ENCODE assay signal across 1 cellular context in the genomic region with DNA sequence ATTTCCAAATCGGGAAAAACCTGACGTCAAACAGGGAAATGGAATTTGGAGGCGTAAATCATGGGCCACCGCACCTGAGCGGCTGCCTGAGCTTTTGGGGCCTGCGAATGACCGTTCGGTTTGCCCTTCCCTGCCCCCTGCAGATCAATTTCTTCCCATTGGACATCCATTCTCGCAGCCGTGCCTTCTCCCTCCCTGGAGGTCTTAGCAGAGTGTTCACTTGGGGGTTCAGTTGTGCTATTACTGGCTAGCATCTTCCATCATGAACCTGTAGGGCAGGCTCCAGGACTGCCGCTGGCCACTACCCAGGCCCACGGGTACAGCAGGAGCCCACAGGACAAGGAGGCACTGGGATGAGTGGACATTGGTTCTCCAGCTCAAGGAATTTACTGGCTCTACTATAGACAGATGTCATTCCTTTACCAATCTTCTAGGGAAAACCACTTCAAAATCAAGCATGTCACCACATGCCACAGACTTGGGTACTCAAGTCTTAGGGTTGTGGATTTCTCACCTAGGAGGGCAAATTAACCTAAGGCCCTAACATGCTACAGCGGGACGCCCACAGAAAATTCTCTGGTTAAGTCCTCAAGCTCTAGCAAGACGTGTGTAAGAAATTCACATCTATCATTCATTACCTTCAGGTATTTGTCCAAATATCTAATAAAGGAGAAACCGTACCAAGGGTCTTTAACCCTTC.
TF ChIP-seq lines count a peak whose summit lies in the region.

No MANE protein-coding gene starts in this region.

TF ChIP-seq in WTC11, 78 proteins besides CTCF, POLR2A, EP300 and RAD21:
- TF ChIP-seq ZNF423 (CRISPR knock-in tag; IDR thresholded peaks at IDR 0.05) (no peak), ATF1 (CRISPR knock-in tag; IDR thresholded peaks at IDR 0.05) (no peak), NFE2L1 (CRISPR knock-in tag; IDR thresholded peaks at IDR 0.05) (no peak), RORB (CRISPR knock-in tag; IDR thresholded peaks at IDR 0.05) (no peak), CBFB (CRISPR knock-in tag; IDR thresholded peaks at IDR 0.05; ENCODE audit: low read depth) (no peak), OVOL2 (CRISPR knock-in tag; IDR thresholded peaks at IDR 0.05; ENCODE audit: borderline replicate concordance) (no peak), CREB1 (CRISPR knock-in tag; IDR thresholded peaks at IDR 0.05) (no peak), GTF2I (CRISPR knock-in tag; conservative IDR thresholded peaks at IDR 0.05) (no peak), IRF2 (CRISPR knock-in tag; IDR thresholded peaks at IDR 0.05; ENCODE audit: borderline replicate concordance, low read depth) (no peak), HMGA2 (CRISPR knock-in tag; IDR thresholded peaks at IDR 0.05) (no peak), JAZF1 (CRISPR knock-in tag; IDR thresholded peaks at IDR 0.05) (no peak), FOXP1 (CRISPR knock-in tag; IDR thresholded peaks at IDR 0.05; ENCODE audit: borderline replicate concordance) (no peak), RELA (CRISPR knock-in tag; IDR thresholded peaks at IDR 0.05; ENCODE audit: borderline replicate concordance) (no peak), ZNF121 (CRISPR knock-in tag; IDR thresholded peaks at IDR 0.05) (no peak), ZNF219 (CRISPR knock-in tag; IDR thresholded peaks at IDR 0.05; ENCODE audit: borderline replicate concordance) (no peak)
- TF ChIP-seq, protein P1, sequence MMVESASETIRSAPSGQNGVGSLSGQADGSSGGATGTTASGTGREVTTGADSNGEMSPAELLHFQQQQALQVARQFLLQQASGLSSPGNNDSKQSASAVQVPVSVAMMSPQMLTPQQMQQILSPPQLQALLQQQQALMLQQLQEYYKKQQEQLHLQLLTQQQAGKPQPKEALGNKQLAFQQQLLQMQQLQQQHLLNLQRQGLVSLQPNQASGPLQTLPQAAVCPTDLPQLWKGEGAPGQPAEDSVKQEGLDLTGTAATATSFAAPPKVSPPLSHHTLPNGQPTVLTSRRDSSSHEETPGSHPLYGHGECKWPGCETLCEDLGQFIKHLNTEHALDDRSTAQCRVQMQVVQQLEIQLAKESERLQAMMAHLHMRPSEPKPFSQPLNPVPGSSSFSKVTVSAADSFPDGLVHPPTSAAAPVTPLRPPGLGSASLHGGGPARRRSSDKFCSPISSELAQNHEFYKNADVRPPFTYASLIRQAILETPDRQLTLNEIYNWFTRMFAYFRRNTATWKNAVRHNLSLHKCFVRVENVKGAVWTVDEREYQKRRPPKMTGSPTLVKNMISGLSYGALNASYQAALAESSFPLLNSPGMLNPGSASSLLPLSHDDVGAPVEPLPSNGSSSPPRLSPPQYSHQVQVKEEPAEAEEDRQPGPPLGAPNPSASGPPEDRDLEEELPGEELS (CRISPR knock-in tag; IDR thresholded peaks at IDR 0.05), result no peak
- TF ChIP-seq, protein P2, sequence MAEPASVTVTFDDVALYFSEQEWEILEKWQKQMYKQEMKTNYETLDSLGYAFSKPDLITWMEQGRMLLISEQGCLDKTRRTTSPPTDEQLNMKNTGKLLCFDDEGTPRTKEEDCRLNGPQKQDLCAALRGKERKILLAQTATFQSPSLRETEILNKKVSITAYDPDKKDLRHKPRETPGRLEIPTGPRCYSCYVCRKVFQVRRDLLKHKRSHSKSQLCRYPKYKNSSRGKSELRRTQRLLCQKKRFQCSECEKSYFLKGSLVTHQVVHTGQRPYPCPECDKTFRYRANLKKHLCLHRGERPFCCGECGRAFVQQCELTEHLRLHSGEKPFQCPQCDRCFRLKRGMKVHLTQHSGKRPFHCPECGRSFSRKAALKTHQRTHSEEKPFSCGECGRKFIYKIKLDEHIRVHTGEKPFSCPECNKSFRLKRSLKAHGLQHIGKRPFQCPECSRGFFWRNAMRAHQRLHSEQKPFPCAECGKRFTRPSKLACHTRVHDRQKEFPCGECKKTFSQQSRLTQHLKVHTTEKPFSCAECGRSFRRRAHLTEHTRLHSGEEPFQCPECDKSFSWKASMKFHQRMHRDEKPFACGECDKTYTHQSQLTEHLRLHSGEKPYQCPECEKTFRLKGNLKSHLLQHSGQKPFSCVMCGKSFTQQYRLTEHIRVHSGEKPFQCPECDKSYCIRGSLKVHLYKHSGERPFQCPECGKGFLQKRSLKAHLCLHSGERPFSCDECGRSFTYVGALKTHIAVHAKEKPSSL (CRISPR knock-in tag; conservative IDR thresholded peaks at IDR 0.05), result no peak
- TF ChIP-seq, protein P3, sequence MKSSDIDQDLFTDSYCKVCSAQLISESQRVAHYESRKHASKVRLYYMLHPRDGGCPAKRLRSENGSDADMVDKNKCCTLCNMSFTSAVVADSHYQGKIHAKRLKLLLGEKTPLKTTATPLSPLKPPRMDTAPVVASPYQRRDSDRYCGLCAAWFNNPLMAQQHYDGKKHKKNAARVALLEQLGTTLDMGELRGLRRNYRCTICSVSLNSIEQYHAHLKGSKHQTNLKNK (CRISPR knock-in tag; IDR thresholded peaks at IDR 0.05), result no peak
